8 cellular contexts compared by ENCODE assay signal in genomic region chr16:87661561-87661960, GRCh38.
DNase-seq lines count a peak whose midpoint lies in the region; ATAC-seq lines count a peak whose summit lies in the region.

No MANE protein-coding gene starts in this region.

- H3K4me1 Mint-ChIP-seq in T-helper 2 cell treated with Interferon-gamma antibody and Interleukin-4, amounts not matched to agents 5 μg/mL and 100 μg/mL, for 36 hours (ENCODE audit: low read depth): no peaks in the 10 kb centered on the region

- DNase-seq in activated CD8-positive, alpha-beta memory T cell treated with anti-CD3 and anti-CD28 coated beads for 24 hours: peak; percentile 64
- no peak for DNase-seq in activated CD8-positive, alpha-beta memory T cell treated with anti-CD3 and anti-CD28 coated beads, Interleukin-2, amount 50 U/mL, for 4 hours
- peak; percentile 19 for DNase-seq in T-helper 2 cell treated with Interferon-gamma antibody and Interleukin-4, amounts not matched to agents 5 μg/mL and 100 μg/mL, for 36 hours (ENCODE audit: low spot score)
- peak; percentile 45 for DNase-seq in fibroblast of peridontal ligament (ENCODE audit: extremely low read depth)
- peak; percentile 5 to 13 (median 8) for DNase-seq in stimulated activated CD4-positive, alpha-beta T cell treated with anti-CD3 and anti-CD28 coated beads, Interleukin-12 subunit alpha, Interleukin-12 subunit beta, amount 100 ng/mL, for 48 hours (ENCODE audit: low read depth in 2 of 3, low spot score in 1 of 3)

- no peak overlapping the region for H3K4me3 Mint-ChIP-seq in T-helper 2 cell treated with Interferon-gamma antibody and Interleukin-4, amounts not matched to agents 5 μg/mL and 100 μg/mL, for 36 hours

- H3K27ac Mint-ChIP-seq in T-helper 2 cell treated with Interferon-gamma antibody and Interleukin-4, amounts not matched to agents 5 μg/mL and 100 μg/mL, for 36 hours: no peak overlapping the region

- H3K27me3 Mint-ChIP-seq in T-helper 2 cell treated with Interferon-gamma antibody and Interleukin-4, amounts not matched to agents 5 μg/mL and 100 μg/mL, for 36 hours (ENCODE audit: low read depth): no peaks in the 10 kb centered on the region

- H3K9me3 Mint-ChIP-seq in T-helper 2 cell treated with Interferon-gamma antibody and Interleukin-4, amounts not matched to agents 5 μg/mL and 100 μg/mL, for 36 hours: no peaks in the 10 kb centered on the region

- H3K36me3 Mint-ChIP-seq in T-helper 2 cell treated with Interferon-gamma antibody and Interleukin-4, amounts not matched to agents 5 μg/mL and 100 μg/mL, for 36 hours (ENCODE audit: low read depth): no peaks in the 10 kb centered on the region

- ATAC-seq in HG02642 (IDR thresholded peaks at IDR 0.05; ENCODE audit: poor library complexity, unreplicated experiment) (no peak), HG03378 (IDR thresholded peaks at IDR 0.05; ENCODE audit: unreplicated experiment) (no peak), GM18868 (IDR thresholded peaks at IDR 0.05; ENCODE audit: unreplicated experiment) (no peak)
